7 cellular contexts compared by ENCODE assay signal in genomic region chr20:29885282-29886185, GRCh38.
DNase-seq lines count a peak whose midpoint lies in the region; ATAC-seq and TF ChIP-seq lines count a peak whose summit lies in the region.
"Not testable (repeated sequence)": the region's sequence is repeated elsewhere in the genome, so short reads cannot be mapped to it uniquely, and the experiment has no call there.

No MANE protein-coding gene starts in this region.

- ATAC-seq in GM23338: not testable (repeated sequence)
- ATAC-seq in activated naive CD8-positive, alpha-beta T cell treated with anti-CD3 and anti-CD28 coated beads, Interleukin-2, amount 50 U/mL, for 24 hours: peak; percentile 49
- peak; percentile 66 for ATAC-seq in stimulated activated memory B cell treated with anti-CD40 and anti-IgM and Interleukin-4, amounts not matched to agents 10 μg/mL and 1 μg/mL and 100 μg/mL, for 72 hours
- peak; percentile 86 for ATAC-seq in aorta (ENCODE audit: low FRiP score)

- not testable (repeated sequence) for H3K27ac ChIP-seq in GM23338 (ENCODE audit: low read depth); aorta (ENCODE audit: low read depth in 1 of 2, low read length in 2 of 2)

- H3K4me1 Mint-ChIP-seq in GM23338; activated naive CD8-positive, alpha-beta T cell treated with anti-CD3 and anti-CD28 coated beads, Interleukin-2, amount 50 U/mL, for 24 hours; endothelial cell (ENCODE audit: unreplicated experiment); stimulated activated memory B cell treated with anti-CD40 and anti-IgM and Interleukin-4, amounts not matched to agents 10 μg/mL and 1 μg/mL and 100 μg/mL, for 72 hours: not testable (repeated sequence)

- peak; percentile 1 for DNase-seq in GM23338 (ENCODE audit: low spot score)
- peak; percentile 48 for DNase-seq in NCI-H69 (lab: John Stamatoyannopoulos, UW)
- not testable (repeated sequence) for DNase-seq in activated naive CD8-positive, alpha-beta T cell treated with anti-CD3 and anti-CD28 coated beads, Interleukin-2, amount 50 U/mL, for 24 hours; endothelial cell (ENCODE audit: low spot score); aorta
- peak; percentile 22 for DNase-seq in medulla oblongata (ENCODE audit: extremely low spot score)

- not testable (repeated sequence) for H3K4me3 ChIP-seq in GM23338; aorta (ENCODE audit: low read length in 2 of 2)

- not testable (repeated sequence) for H4K20me1 ChIP-seq in GM23338 (replicated peaks; ENCODE audit: insufficient read depth)

- intact Hi-C loops in aorta (cut with DNase I): not testable (repeated sequence)

- H2AFZ ChIP-seq in GM23338: not testable (repeated sequence)

- H3K9me3 Mint-ChIP-seq in GM23338: peaks cover 72% of the 10 kb centered on the region
- H3K9me3 Mint-ChIP-seq in activated naive CD8-positive, alpha-beta T cell treated with anti-CD3 and anti-CD28 coated beads, Interleukin-2, amount 50 U/mL, for 24 hours: peaks cover 37% of the 10 kb centered on the region
- H3K9me3 Mint-ChIP-seq in endothelial cell (ENCODE audit: unreplicated experiment): peaks cover 35% of the 10 kb centered on the region
- not testable (repeated sequence) for H3K9me3 Mint-ChIP-seq in stimulated activated memory B cell treated with anti-CD40 and anti-IgM and Interleukin-4, amounts not matched to agents 10 μg/mL and 1 μg/mL and 100 μg/mL, for 72 hours

- not testable (repeated sequence) for H3K4me2 ChIP-seq in GM23338

- not testable (repeated sequence) for H3K9me2 ChIP-seq in GM23338 (ENCODE audit: insufficient read depth)

- H3K27me3 Mint-ChIP-seq in GM23338 (ENCODE audit: insufficient read depth, low read depth, poor library complexity): peaks cover 16% of the 10 kb centered on the region
- not testable (repeated sequence) for H3K27me3 Mint-ChIP-seq in activated naive CD8-positive, alpha-beta T cell treated with anti-CD3 and anti-CD28 coated beads, Interleukin-2, amount 50 U/mL, for 24 hours; endothelial cell (ENCODE audit: unreplicated experiment); stimulated activated memory B cell treated with anti-CD40 and anti-IgM and Interleukin-4, amounts not matched to agents 10 μg/mL and 1 μg/mL and 100 μg/mL, for 72 hours

- not testable (repeated sequence) for H3K27me3 ChIP-seq in GM23338 (ENCODE audit: insufficient read depth); aorta (ENCODE audit: control insufficient read depth in 1 of 2, insufficient read depth in 2 of 2, low read length in 1 of 2)

- H3K9me3 ChIP-seq in aorta (ENCODE audit: control insufficient read depth, low read length): not testable (repeated sequence)

- H3K36me3 ChIP-seq in GM23338 (ENCODE audit: insufficient read depth); aorta (ENCODE audit: control insufficient read depth in 1 of 2, insufficient read depth in 2 of 2, low read length in 1 of 2): not testable (repeated sequence)

- 45 to 56% methylated on average over 2 of the region's 3 CpGs for WGBS in aorta, 2 donors

- H3K4me1 ChIP-seq in GM23338 (ENCODE audit: insufficient read depth); aorta (ENCODE audit: control insufficient read depth in 1 of 2, insufficient read depth in 2 of 2, low read length in 2 of 2): not testable (repeated sequence)

- H3F3A ChIP-seq in GM23338 (replicated peaks; ENCODE audit: low read depth): not testable (repeated sequence)

- H3K4me3 Mint-ChIP-seq in GM23338; activated naive CD8-positive, alpha-beta T cell treated with anti-CD3 and anti-CD28 coated beads, Interleukin-2, amount 50 U/mL, for 24 hours; stimulated activated memory B cell treated with anti-CD40 and anti-IgM and Interleukin-4, amounts not matched to agents 10 μg/mL and 1 μg/mL and 100 μg/mL, for 72 hours: not testable (repeated sequence)
- H3K4me3 Mint-ChIP-seq in endothelial cell (ENCODE audit: unreplicated experiment): peak overlapping the region; percentile 1

- not testable (repeated sequence) for H3K79me2 ChIP-seq in GM23338 (replicated peaks; ENCODE audit: insufficient read depth)

- not testable (repeated sequence) for H3K27ac Mint-ChIP-seq in GM23338; activated naive CD8-positive, alpha-beta T cell treated with anti-CD3 and anti-CD28 coated beads, Interleukin-2, amount 50 U/mL, for 24 hours; stimulated activated memory B cell treated with anti-CD40 and anti-IgM and Interleukin-4, amounts not matched to agents 10 μg/mL and 1 μg/mL and 100 μg/mL, for 72 hours
- H3K27ac Mint-ChIP-seq in endothelial cell (ENCODE audit: unreplicated experiment): peak overlapping the region; percentile 1

- H3K36me3 Mint-ChIP-seq in GM23338 (ENCODE audit: low read depth): peaks cover 54% of the 10 kb centered on the region
- peaks cover 12% of the 10 kb centered on the region for H3K36me3 Mint-ChIP-seq in activated naive CD8-positive, alpha-beta T cell treated with anti-CD3 and anti-CD28 coated beads, Interleukin-2, amount 50 U/mL, for 24 hours (ENCODE audit: low read depth)
- not testable (repeated sequence) for H3K36me3 Mint-ChIP-seq in endothelial cell (ENCODE audit: low read depth, unreplicated experiment); stimulated activated memory B cell treated with anti-CD40 and anti-IgM and Interleukin-4, amounts not matched to agents 10 μg/mL and 1 μg/mL and 100 μg/mL, for 72 hours

- not testable (repeated sequence) for TF ChIP-seq CTCF in GM23338 (conservative IDR thresholded peaks at IDR 0.05; ENCODE audit: low read depth in 2 of 2); endothelial cell (IDR thresholded peaks at IDR 0.05; ENCODE audit: unreplicated experiment)
